25 cellular contexts compared by ENCODE assay signal in the genomic region with DNA sequence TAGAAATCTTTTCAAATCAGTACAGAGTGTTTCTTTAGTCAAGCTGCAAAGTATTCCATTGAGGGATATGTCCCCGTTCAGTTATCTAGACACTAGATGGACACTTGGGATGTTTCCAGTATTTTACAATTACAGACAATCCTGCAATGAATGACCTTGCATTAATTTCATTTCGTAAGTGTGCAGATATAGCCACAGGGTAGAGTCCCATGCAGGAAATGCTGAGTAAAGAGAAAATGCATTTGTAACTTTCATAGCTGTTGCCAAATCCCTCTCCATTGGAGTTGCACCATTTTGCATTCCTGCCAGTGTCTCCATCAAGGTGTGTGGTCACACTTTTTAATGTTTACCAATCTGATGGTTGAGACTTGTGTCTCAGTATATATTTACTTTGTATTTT.
DNase-seq lines count a peak whose midpoint lies in the region; ATAC-seq and TF ChIP-seq lines count a peak whose summit lies in the region.
"Had no signal": no experiment of that assay in that cellular context is flagged by ENCODE, and none has a peak within 500 bp of the region (broad histone marks: within the 10 kb centered on the region; RNA-seq: fewer than 3 reads in every experiment).

No MANE protein-coding gene starts in this region.

- H3K36me3 ChIP-seq in PC-9 (ENCODE audit: low read depth): no peaks in the 10 kb centered on the region
- H3K36me3 ChIP-seq in liver (ENCODE audit: control insufficient read depth in 4 of 4, insufficient read depth in 3 of 4, low read depth in 1 of 4, low read length in 3 of 4): no peaks in the 10 kb centered on the region
- H3K36me3 ChIP-seq in psoas muscle (ENCODE audit: insufficient read depth in 1 of 2, low read depth in 1 of 2): no peaks in the 10 kb centered on the region
- H3K36me3 ChIP-seq: esophagus squamous epithelium, gastrocnemius medialis, neural progenitor cell had no signal

- TF ChIP-seq CTCF in PC-9 (conservative IDR thresholded peaks at IDR 0.05): no peak
- no peak for TF ChIP-seq CTCF in liver (IDR thresholded peaks at IDR 0.05; ENCODE audit: low read depth, low read length, missing input control)
- TF ChIP-seq CTCF in psoas muscle (IDR thresholded peaks at IDR 0.05): no peak

- POLR2A ChIA-PET in PC-9 (lab: Charles Lee; ENCODE audit: unreplicated experiment): no interaction called here

- H3K4me1 Mint-ChIP-seq in T-helper 2 cell treated with Interferon-gamma antibody and Interleukin-4, amounts not matched to agents 5 μg/mL and 100 μg/mL, for 36 hours (ENCODE audit: low read depth): peaks cover 21% of the 10 kb centered on the region

- no peaks in the 10 kb centered on the region for H3K9me3 ChIP-seq in PC-9 (ENCODE audit: insufficient read depth, low read depth)
- no peaks in the 10 kb centered on the region for H3K9me3 ChIP-seq in liver (ENCODE audit: control insufficient read depth in 4 of 4, low read length in 3 of 4)
- H3K9me3 ChIP-seq in psoas muscle: no peaks in the 10 kb centered on the region
- H3K9me3 ChIP-seq: esophagus squamous epithelium, gastrocnemius medialis had no signal

- intact Hi-C loops in PC-9 (cut with micrococcal nuclease; ENCODE audit: unreplicated experiment) (loop anchor here (5.0 to 10.0 kb wide), 2 partner anchors 297 to 851 kb away; a partner anchor contains a TSS), Right ventricle myocardium inferior (cut with DNase I) (loop anchor here (5.0 to 10.0 kb wide), 3 partner anchors 82 to 259 kb away; no protein-coding TSS in a partner anchor), psoas muscle (cut with DNase I) (no loop called here)

- no peaks in the 10 kb centered on the region for H3K9me2 ChIP-seq in PC-9 (ENCODE audit: insufficient read depth)

- no peaks in the 10 kb centered on the region for H3K27me3 Mint-ChIP-seq in T-helper 2 cell treated with Interferon-gamma antibody and Interleukin-4, amounts not matched to agents 5 μg/mL and 100 μg/mL, for 36 hours (ENCODE audit: low read depth)

- CTCF ChIA-PET in PC-9 (lab: Charles Lee): no interaction called here

- H3K4me3 ChIP-seq in PC-9 (no peak overlapping the region), liver (ENCODE audit: low read depth in 1 of 3, low read length in 3 of 3) (no peak overlapping the region), psoas muscle (no peak overlapping the region)
- H3K4me3 ChIP-seq: esophagus squamous epithelium, gastrocnemius medialis, lung, neural progenitor cell had no signal

- DNase-seq in AML-193 (lab: John Stamatoyannopoulos, UW) (peak; percentile 77 to 80), PC-9 (peak in 1 of 2 experiments; percentile 58), Right ventricle myocardium inferior (ENCODE audit: missing footprints) (no peak), activated gamma-delta T cell treated with Interleukin-2 at 50 U/mL for 16 hours (no peak), psoas muscle (no peak), NCI-H1436 treated with DMSO at 0.1 percent for 48 hours (lab: John Stamatoyannopoulos, UW) (no peak)
- DNase-seq in T-helper 2 cell treated with Interferon-gamma antibody and Interleukin-4, amounts not matched to agents 5 μg/mL and 100 μg/mL, for 36 hours (ENCODE audit: low spot score): no peak
- DNase-seq: activated B cell treated with CpG ODN at 0.5 μM for 24 hours; activated CD4-positive, alpha-beta T cell treated with anti-CD3 and anti-CD28 coated beads, Interleukin-2, amount 50 U/mL, for 48 hours; effector CD8-positive, alpha-beta T cell; esophagus squamous epithelium; gastrocnemius medialis; KG1; NCI-H1092; NCI-H2029; NCI-H2227 treated with DMSO at 0.1 percent for 48 hours; NCI-H748 treated with DMSO at 0.1 percent for 48 hours; posterior cingulate gyrus had no signal

- peak overlapping the region; percentile 58 for H3K27ac ChIP-seq in PC-9
- H3K27ac ChIP-seq in liver (ENCODE audit: low read depth in 1 of 2, low read length in 2 of 2): peak overlapping the region in 1 of 2 donors; percentile 39
- no peak overlapping the region for H3K27ac ChIP-seq in psoas muscle
- H3K27ac ChIP-seq: esophagus squamous epithelium, gastrocnemius medialis, neural progenitor cell, RWPE1 had no signal

- no peaks in the 10 kb centered on the region for H3K36me3 Mint-ChIP-seq in T-helper 2 cell treated with Interferon-gamma antibody and Interleukin-4, amounts not matched to agents 5 μg/mL and 100 μg/mL, for 36 hours (ENCODE audit: low read depth)
- H3K36me3 Mint-ChIP-seq: brain, neural progenitor cell had no signal

- no peaks in the 10 kb centered on the region for H3K9me3 Mint-ChIP-seq in T-helper 2 cell treated with Interferon-gamma antibody and Interleukin-4, amounts not matched to agents 5 μg/mL and 100 μg/mL, for 36 hours
- H3K9me3 Mint-ChIP-seq: activated B cell treated with CpG ODN at 0.5 μM for 24 hours, neural progenitor cell had no signal

- H3K27me3 ChIP-seq in PC-9 (ENCODE audit: insufficient read depth, low read depth): no peaks in the 10 kb centered on the region
- no peaks in the 10 kb centered on the region for H3K27me3 ChIP-seq in liver (ENCODE audit: control insufficient read depth in 4 of 4, insufficient read depth in 4 of 4, low read length in 3 of 4)
- H3K27me3 ChIP-seq in psoas muscle (ENCODE audit: insufficient read depth in 3 of 3, low read length in 2 of 3): no peaks in the 10 kb centered on the region
- H3K27me3 ChIP-seq: esophagus squamous epithelium, gastrocnemius medialis, neural progenitor cell had no signal

- H3K4me3 Mint-ChIP-seq in T-helper 2 cell treated with Interferon-gamma antibody and Interleukin-4, amounts not matched to agents 5 μg/mL and 100 μg/mL, for 36 hours: no peak overlapping the region
- H3K4me3 Mint-ChIP-seq: activated B cell treated with CpG ODN at 0.5 μM for 24 hours, B cell, brain, neural progenitor cell had no signal

- H3K4me2 ChIP-seq in PC-9: no peak overlapping the region
- H3K4me2 ChIP-seq: neural progenitor cell had no signal

- H3K27ac Mint-ChIP-seq in T-helper 2 cell treated with Interferon-gamma antibody and Interleukin-4, amounts not matched to agents 5 μg/mL and 100 μg/mL, for 36 hours: no peak overlapping the region
- H3K27ac Mint-ChIP-seq: activated B cell treated with CpG ODN at 0.5 μM for 24 hours, B cell, neural progenitor cell had no signal

- no peak overlapping the region for H3K9ac ChIP-seq in liver (ENCODE audit: low read depth in 1 of 2, low read length in 2 of 2)
- H3K9ac ChIP-seq: neural progenitor cell had no signal

- WGBS in liver: 11% methylated on average over 2 of the region's 2 CpGs
- 74 to 83% (median 75%) methylated on average over 2 of the region's 2 CpGs for WGBS in psoas muscle, 3 donors

- peak in 1 of 2 donors; percentile 64 for TF ChIP-seq RAD21 in liver (IDR thresholded peaks at IDR 0.05)

- no peaks in the 10 kb centered on the region for H4K20me1 ChIP-seq in PC-9 (ENCODE audit: insufficient read depth)

- BruUV-seq in PC-9 (replicated peaks; lab: Mats Ljungman, UMichigan): no TSS peak

- H2AFZ ChIP-seq in PC-9: no peak overlapping the region
- H2AFZ ChIP-seq: neural progenitor cell had no signal

- ATAC-seq in Right ventricle myocardium inferior (peak; percentile 47), psoas muscle (no peak)
- ATAC-seq: gastrocnemius medialis, SK-N-SH treated with all-trans-retinoic acid at 6 μM for 48 hours had no signal

- peaks cover 20% of the 10 kb centered on the region; the same call in 1 of the 2 replicates for H3F3A ChIP-seq in PC-9 (ENCODE audit: insufficient read depth, low read depth)

- H3K4me1 ChIP-seq in PC-9 (replicated peaks; ENCODE audit: insufficient read depth) (peaks cover 72% of the 10 kb centered on the region), liver (ENCODE audit: control insufficient read depth in 4 of 4, insufficient read depth in 4 of 4, low read length in 3 of 4) (peaks cover 17 to 47% (median 40%) of the 10 kb centered on the region in 4 donors), psoas muscle (peaks cover 13% of the 10 kb centered on the region)

- H3K79me2 ChIP-seq in PC-9 (ENCODE audit: low read depth): no peaks in the 10 kb centered on the region

TF ChIP-seq in liver, 16 proteins besides CTCF, POLR2A, EP300 and RAD21 (continues in another document):
- TF ChIP-seq, protein P1, sequence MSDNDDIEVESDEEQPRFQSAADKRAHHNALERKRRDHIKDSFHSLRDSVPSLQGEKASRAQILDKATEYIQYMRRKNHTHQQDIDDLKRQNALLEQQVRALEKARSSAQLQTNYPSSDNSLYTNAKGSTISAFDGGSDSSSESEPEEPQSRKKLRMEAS (IDR thresholded peaks at IDR 0.05): peak; percentile 75
- TF ChIP-seq FOXA1 (IDR thresholded peaks at IDR 0.05) (no peak), TAF1 (conservative IDR thresholded peaks at IDR 0.05) (no peak), RXRA (IDR thresholded peaks at IDR 0.05) (peak; percentile 71 to 73), JUND (IDR thresholded peaks at IDR 0.05) (peak in 1 of 2 donors; percentile 20), GABPA (IDR thresholded peaks at IDR 0.05 in 1 of 2, conservative IDR thresholded peaks at IDR 0.05 in 1 of 2) (peak in 1 of 2 donors; percentile 18)
- TF ChIP-seq, protein P2, sequence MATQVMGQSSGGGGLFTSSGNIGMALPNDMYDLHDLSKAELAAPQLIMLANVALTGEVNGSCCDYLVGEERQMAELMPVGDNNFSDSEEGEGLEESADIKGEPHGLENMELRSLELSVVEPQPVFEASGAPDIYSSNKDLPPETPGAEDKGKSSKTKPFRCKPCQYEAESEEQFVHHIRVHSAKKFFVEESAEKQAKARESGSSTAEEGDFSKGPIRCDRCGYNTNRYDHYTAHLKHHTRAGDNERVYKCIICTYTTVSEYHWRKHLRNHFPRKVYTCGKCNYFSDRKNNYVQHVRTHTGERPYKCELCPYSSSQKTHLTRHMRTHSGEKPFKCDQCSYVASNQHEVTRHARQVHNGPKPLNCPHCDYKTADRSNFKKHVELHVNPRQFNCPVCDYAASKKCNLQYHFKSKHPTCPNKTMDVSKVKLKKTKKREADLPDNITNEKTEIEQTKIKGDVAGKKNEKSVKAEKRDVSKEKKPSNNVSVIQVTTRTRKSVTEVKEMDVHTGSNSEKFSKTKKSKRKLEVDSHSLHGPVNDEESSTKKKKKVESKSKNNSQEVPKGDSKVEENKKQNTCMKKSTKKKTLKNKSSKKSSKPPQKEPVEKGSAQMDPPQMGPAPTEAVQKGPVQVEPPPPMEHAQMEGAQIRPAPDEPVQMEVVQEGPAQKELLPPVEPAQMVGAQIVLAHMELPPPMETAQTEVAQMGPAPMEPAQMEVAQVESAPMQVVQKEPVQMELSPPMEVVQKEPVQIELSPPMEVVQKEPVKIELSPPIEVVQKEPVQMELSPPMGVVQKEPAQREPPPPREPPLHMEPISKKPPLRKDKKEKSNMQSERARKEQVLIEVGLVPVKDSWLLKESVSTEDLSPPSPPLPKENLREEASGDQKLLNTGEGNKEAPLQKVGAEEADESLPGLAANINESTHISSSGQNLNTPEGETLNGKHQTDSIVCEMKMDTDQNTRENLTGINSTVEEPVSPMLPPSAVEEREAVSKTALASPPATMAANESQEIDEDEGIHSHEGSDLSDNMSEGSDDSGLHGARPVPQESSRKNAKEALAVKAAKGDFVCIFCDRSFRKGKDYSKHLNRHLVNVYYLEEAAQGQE (IDR thresholded peaks at IDR 0.05): peak; percentile 33
- TF ChIP-seq, protein P3, sequence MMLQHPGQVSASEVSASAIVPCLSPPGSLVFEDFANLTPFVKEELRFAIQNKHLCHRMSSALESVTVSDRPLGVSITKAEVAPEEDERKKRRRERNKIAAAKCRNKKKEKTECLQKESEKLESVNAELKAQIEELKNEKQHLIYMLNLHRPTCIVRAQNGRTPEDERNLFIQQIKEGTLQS (IDR thresholded peaks at IDR 0.05): peak; percentile 66

Comparison
In these comparisons a context has a peak if more than half of its experiments do, and no peak if none do; other contexts are left out.
1. DNase-seq: peak in AML-193 (2 of 2); none in Right ventricle myocardium inferior (single experiment), T-helper 2 cell treated with Interferon-gamma antibody and Interleukin-4, amounts not matched to agents 5 μg/mL and 100 μg/mL, for 36 hours (single experiment), activated gamma-delta T cell treated with Interleukin-2 at 50 U/mL for 16 hours (single experiment), psoas muscle (0 of 2) and NCI-H1436 treated with DMSO at 0.1 percent for 48 hours (single experiment).
2. intact Hi-C loops: an anchor here in PC-9 (5.0 to 10.0 kb wide) and Right ventricle myocardium inferior (5.0 to 10.0 kb wide); none called in psoas muscle.